18 cellular contexts compared by ENCODE assay signal in genomic region chr13:108948269-108948671, GRCh38.
DNase-seq lines count a peak whose midpoint lies in the region; ATAC-seq, FAIRE-seq and TF ChIP-seq lines count a peak whose summit lies in the region.
"Had no signal": no experiment of that assay in that cellular context is flagged by ENCODE, and none has a peak within 500 bp of the region (broad histone marks: within the 10 kb centered on the region; RNA-seq: fewer than 3 reads in every experiment).

No MANE protein-coding gene starts in this region.

- H4K8ac ChIP-seq in trophoblast cell (ENCODE audit: low read depth, low read length), result no peak overlapping the region

- no peaks in the 10 kb centered on the region for H3K79me1 ChIP-seq in trophoblast cell (ENCODE audit: low read length)

- H3K36me3 Mint-ChIP-seq in nephron (ENCODE audit: low read depth), result no peaks in the 10 kb centered on the region
- H3K36me3 Mint-ChIP-seq: activated naive CD8-positive, alpha-beta T cell treated with anti-CD3 and anti-CD28 coated beads, Interleukin-2, amount 10 ng/mL, durations not matched to agents 7 days and 5 days had no signal

- H3K36me3 ChIP-seq in trophoblast cell (ENCODE audit: control insufficient read depth in 1 of 2, insufficient read depth in 2 of 2, low read length in 2 of 2), result no peaks in the 10 kb centered on the region
- H3K36me3 ChIP-seq: left lung had no signal

- no peak overlapping the region for H2BK12ac ChIP-seq in trophoblast cell (ENCODE audit: low read length)

- H3K4me3 ChIP-seq in A549 (no peak overlapping the region), LNCaP clone FGC (ENCODE audit: low read depth, low read length) (no peak overlapping the region), astrocyte of the spinal cord (ENCODE audit: low read depth, low read length) (no peak overlapping the region), trophoblast cell (ENCODE audit: low read depth, low read length) (no peak overlapping the region)
- H3K4me3 ChIP-seq: left lung had no signal

- POLR2A ChIA-PET in A549 (lab: Yijun Ruan, JAX), result no interaction called here
- POLR2A ChIA-PET in GM10248 (lab: Yijun Ruan, JAX), result no interaction called here

- no peak overlapping the region for H3K23ac ChIP-seq in trophoblast cell (ENCODE audit: low read length)

- no peak overlapping the region for H3K9ac ChIP-seq in trophoblast cell (ENCODE audit: low read length)

- H3K27me3 ChIP-seq in trophoblast cell (ENCODE audit: insufficient read depth, low read length), result no peaks in the 10 kb centered on the region
- H3K27me3 ChIP-seq: left lung had no signal

- H3K9me3 ChIP-seq in A549 (no peaks in the 10 kb centered on the region), trophoblast cell (ENCODE audit: insufficient read depth, low read depth, low read length) (no peaks in the 10 kb centered on the region)
- H3K9me3 ChIP-seq: left lung had no signal

- H4K91ac ChIP-seq in trophoblast cell (ENCODE audit: low read depth, low read length), result no peak overlapping the region

- H3K9me3 Mint-ChIP-seq in nephron, result no peaks in the 10 kb centered on the region
- H3K9me3 Mint-ChIP-seq: activated naive CD8-positive, alpha-beta T cell treated with anti-CD3 and anti-CD28 coated beads, Interleukin-2, amount 10 ng/mL, durations not matched to agents 7 days and 5 days; activated T-cell treated with anti-CD3 and anti-CD28 coated beads, Interleukin-2, amount 50 U/mL, for 24 hours had no signal

- no peak overlapping the region for H3K14ac ChIP-seq in trophoblast cell (ENCODE audit: low read length)

- peak in 1 of 2 experiments; percentile 54; a peak in 1 of 5 replicates for TF ChIP-seq EP300 in A549 (IDR thresholded peaks at IDR 0.05)

- TF ChIP-seq POLR2A in A549 (IDR thresholded peaks at IDR 0.05; ENCODE audit: low read length), result no peak

- H3K4me2 ChIP-seq in A549 (peak overlapping the region; percentile 62), trophoblast cell (ENCODE audit: low read length) (no peak overlapping the region)

- H3K4me3 Mint-ChIP-seq in nephron, result no peak overlapping the region
- H3K4me3 Mint-ChIP-seq: activated naive CD8-positive, alpha-beta T cell treated with anti-CD3 and anti-CD28 coated beads, Interleukin-2, amount 10 ng/mL, durations not matched to agents 7 days and 5 days; activated T-cell treated with anti-CD3 and anti-CD28 coated beads, Interleukin-2, amount 50 U/mL, for 24 hours had no signal

- no peak overlapping the region for H2BK120ac ChIP-seq in trophoblast cell (ENCODE audit: insufficient read depth, low read length, poor library complexity)

- WGBS in A549 (ENCODE audit: missing lambda C conversion rate), result 34% methylated on average over 7 of the region's 7 CpGs
- no CpG with 5 or more reads among the region's 7 CpGs for WGBS in trophoblast cell (ENCODE audit: extremely low coverage, insufficient coverage, insufficient read length)

- in situ Hi-C loops in astrocyte of the spinal cord (cut with HindIII; ENCODE audit: low sequenced_read_pairs), result no loop called here

- H3K4me1 ChIP-seq in A549, result peaks cover 47% of the 10 kb centered on the region
- H3K4me1 ChIP-seq in trophoblast cell (ENCODE audit: control insufficient read depth in 1 of 2, insufficient read depth in 2 of 2, low read length in 2 of 2), result no peaks in the 10 kb centered on the region

- H3K27me3 Mint-ChIP-seq in nephron (ENCODE audit: low read depth), result no peaks in the 10 kb centered on the region

- FAIRE-seq in A549 (lab: Jason Lieb, UNC), result no peak
- FAIRE-seq: frontal cortex, TTC549 had no signal

- no peak for TF ChIP-seq CTCF in A549 (IDR thresholded peaks at IDR 0.05)
- TF ChIP-seq CTCF in LNCaP clone FGC (IDR thresholded peaks at IDR 0.05; ENCODE audit: control insufficient read depth, extremely low read depth, insufficient read depth), result no peak
- no peak for TF ChIP-seq CTCF in astrocyte of the spinal cord (IDR thresholded peaks at IDR 0.05; ENCODE audit: low read depth, low read length)
- TF ChIP-seq CTCF in nephron (IDR thresholded peaks at IDR 0.05; ENCODE audit: unreplicated experiment in 3 of 3), result no peak
- no peak for TF ChIP-seq CTCF in GM10248 (IDR thresholded peaks at IDR 0.05; ENCODE audit: control extremely low read depth, extremely low read depth, low read depth, missing control alignments)

- no peak for TF ChIP-seq RAD21 in A549 (conservative IDR thresholded peaks at IDR 0.05 in 1 of 2, IDR thresholded peaks at IDR 0.05 in 1 of 2)

- no peak overlapping the region for H2AK5ac ChIP-seq in trophoblast cell (ENCODE audit: low read length)

- peak overlapping the region in 2 of 3 experiments; percentile 77 to 85 for H3K27ac Mint-ChIP-seq in nephron
- H3K27ac Mint-ChIP-seq: activated naive CD8-positive, alpha-beta T cell treated with anti-CD3 and anti-CD28 coated beads, Interleukin-2, amount 10 ng/mL, durations not matched to agents 7 days and 5 days; activated T-cell treated with anti-CD3 and anti-CD28 coated beads, Interleukin-2, amount 50 U/mL, for 24 hours had no signal

- H3K79me2 ChIP-seq in trophoblast cell (ENCODE audit: control insufficient read depth, insufficient read depth, low read length, poor library complexity), result no peaks in the 10 kb centered on the region

- DNase-seq in A549 (ENCODE audit: low read depth in 1 of 2, low spot score in 1 of 2) (peak; percentile 35 to 88), LNCaP clone FGC (ENCODE audit: low read depth) (peak; percentile 52), astrocyte of the spinal cord (ENCODE audit: low read depth, low spot score) (peak; percentile 51), midbrain (lab: John Stamatoyannopoulos, UW) (no peak), trophoblast cell (no peak), GM10248 (ENCODE audit: extremely low spot score) (no peak)
- DNase-seq: activated naive CD8-positive, alpha-beta T cell treated with anti-CD3 and anti-CD28 coated beads, Interleukin-2, amount 10 ng/mL, durations not matched to agents 7 days and 5 days; activated T-cell treated with anti-CD3 and anti-CD28 coated beads, Interleukin-2, amount 50 U/mL, for 24 hours; central memory CD4-positive, alpha-beta T cell; KG1; left lung; NCI-H1436; NCI-H526; stimulated activated naive CD8-positive, alpha-beta T cell treated with anti-CD3 and anti-CD28 coated beads, Interleukin-15, Interleukin-2, amounts not matched to agents 100 U/mL and 50 U/mL, for 24 hours had no signal

- CTCF ChIA-PET in A549 (lab: Yijun Ruan, JAX), result no interaction called here
- CTCF ChIA-PET in GM10248 (lab: Yijun Ruan, JAX), result no interaction called here

- no peak overlapping the region for H2BK5ac ChIP-seq in trophoblast cell (ENCODE audit: low read depth, low read length, poor library complexity)

- H2AFZ ChIP-seq in trophoblast cell (ENCODE audit: insufficient read depth, low read length, poor library complexity), result no peak overlapping the region

- H3K4me1 Mint-ChIP-seq in nephron, result peaks cover 10% of the 10 kb centered on the region
- H3K4me1 Mint-ChIP-seq: activated naive CD8-positive, alpha-beta T cell treated with anti-CD3 and anti-CD28 coated beads, Interleukin-2, amount 10 ng/mL, durations not matched to agents 7 days and 5 days had no signal

- H4K12ac ChIP-seq in trophoblast cell (ENCODE audit: low read depth, low read length), result no peak overlapping the region

- H3K27ac ChIP-seq in A549 (peak overlapping the region; percentile 57; a peak in 4 of 6 replicates), trophoblast cell (ENCODE audit: low read depth, low read length) (no peak overlapping the region)
- H3K27ac ChIP-seq: left lung had no signal

- ATAC-seq in A549, result peak; percentile 95 to 97
- no peak for ATAC-seq in HG03108 (IDR thresholded peaks at IDR 0.05; ENCODE audit: unreplicated experiment)
- ATAC-seq: stimulated activated naive CD8-positive, alpha-beta T cell treated with anti-CD3 and anti-CD28 coated beads, Interleukin-15, Interleukin-2, amounts not matched to agents 100 U/mL and 50 U/mL, for 24 hours had no signal

- no peak overlapping the region for H3K18ac ChIP-seq in trophoblast cell (ENCODE audit: low read length)

- no peak overlapping the region for H3K4ac ChIP-seq in trophoblast cell (ENCODE audit: low read depth, low read length)

TF ChIP-seq in A549, 52 proteins besides CTCF, POLR2A, EP300 and RAD21 (continues in another document):
- TF ChIP-seq PBX3 (IDR thresholded peaks at IDR 0.05) (no peak), MYC (IDR thresholded peaks at IDR 0.05; ENCODE audit: borderline replicate concordance, low read length) (no peak), JUNB (IDR thresholded peaks at IDR 0.05) (0 out of 2 replicates have a peak, but pooled peaks have one; percentile 31), PHF8 (IDR thresholded peaks at IDR 0.05; ENCODE audit: borderline replicate concordance, low read depth) (no peak), GATA3 (IDR thresholded peaks at IDR 0.05; ENCODE audit: borderline replicate concordance) (peak; percentile 59; the same call in 1 of the 2 replicates), HOXB5 (CRISPR knock-in tag; IDR thresholded peaks at IDR 0.05) (no peak), JUN (IDR thresholded peaks at IDR 0.05) (peak; percentile 41 to 51; a peak in 1 of 5 replicates)
- TF ChIP-seq, protein P1, sequence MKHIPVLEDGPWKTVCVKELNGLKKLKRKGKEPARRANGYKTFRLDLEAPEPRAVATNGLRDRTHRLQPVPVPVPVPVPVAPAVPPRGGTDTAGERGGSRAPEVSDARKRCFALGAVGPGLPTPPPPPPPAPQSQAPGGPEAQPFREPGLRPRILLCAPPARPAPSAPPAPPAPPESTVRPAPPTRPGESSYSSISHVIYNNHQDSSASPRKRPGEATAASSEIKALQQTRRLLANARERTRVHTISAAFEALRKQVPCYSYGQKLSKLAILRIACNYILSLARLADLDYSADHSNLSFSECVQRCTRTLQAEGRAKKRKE (CRISPR knock-in tag; IDR thresholded peaks at IDR 0.05; ENCODE audit: low read depth), result no peak

Comparison
In these comparisons a context has a peak if more than half of its experiments do, and no peak if none do; other contexts are left out.
1. DNase-seq: peak in A549 (2 of 2), LNCaP clone FGC (single experiment) and astrocyte of the spinal cord (single experiment); none in midbrain (single experiment), trophoblast cell (0 of 2) and GM10248 (single experiment).